22 cellular contexts compared by ENCODE assay signal in the genomic region with DNA sequence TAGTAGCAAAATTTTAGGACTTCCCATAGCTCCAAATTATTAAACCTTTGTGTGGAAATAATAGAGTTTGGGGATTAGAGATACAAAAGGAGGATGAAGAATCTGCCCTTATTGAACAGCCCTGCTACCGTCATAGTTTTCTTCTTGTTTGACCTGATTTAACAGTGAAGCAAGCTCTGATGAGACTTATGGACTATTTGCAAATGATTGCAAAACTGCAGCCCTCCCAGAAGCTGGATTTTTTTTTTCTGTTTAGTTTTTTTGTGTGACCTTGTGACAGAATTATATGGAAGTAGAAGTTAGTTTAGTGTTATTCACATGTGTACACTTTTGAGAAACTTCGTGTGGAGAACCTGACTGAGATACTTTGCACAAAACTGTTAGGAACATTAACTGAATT.
"Had no signal": no experiment of that assay in that cellular context is flagged by ENCODE, and none has a peak within 500 bp of the region (broad histone marks: within the 10 kb centered on the region; RNA-seq: fewer than 3 reads in every experiment).

No MANE protein-coding gene starts in this region.

- H3K27ac ChIP-seq: dorsolateral prefrontal cortex, heart right ventricle, left lung, lower lobe of right lung, neutrophil, right atrium auricular region, stomach, thoracic aorta, transverse colon had no signal

- H3K4me3 ChIP-seq: dorsolateral prefrontal cortex, heart right ventricle, left lung, lower lobe of right lung, right atrium auricular region, stomach, thoracic aorta, transverse colon had no signal

- H3K9me3 ChIP-seq: lower lobe of right lung, neutrophil, thoracic aorta, transverse colon had no signal

- H3K27ac Mint-ChIP-seq: memory B cell, naive B cell had no signal

- H3K27me3 ChIP-seq: dorsolateral prefrontal cortex, heart right ventricle, left lung, neutrophil, right atrium auricular region, stomach, transverse colon had no signal

- H3K36me3 ChIP-seq: heart right ventricle, left lung, lower lobe of right lung, neutrophil, right atrium auricular region, stomach, thoracic aorta, transverse colon had no signal

- ATAC-seq: esophagus mucosa, heart right ventricle, left lung, lower lobe of right lung had no signal

- H3K4me3 Mint-ChIP-seq: memory B cell, naive B cell had no signal

- H3K4me1 ChIP-seq: right atrium auricular region, transverse colon had no signal

- H3K27me3 Mint-ChIP-seq: naive B cell had no signal

- DNase-seq: cortex of kidney; dorsolateral prefrontal cortex; effector CD8-positive, alpha-beta T cell; heart right ventricle; hypothalamus; kidney glomerular epithelial cell; left lung; lower lobe of right lung; midbrain; naive B cell; posterior cingulate gyrus; small intestine; stimulated activated CD4-positive, alpha-beta T cell treated with anti-CD3 and anti-CD28 coated beads, Interleukin-12 subunit alpha, Interleukin-12 subunit beta, amount 100 ng/mL, for 4 hours; stimulated activated naive CD4-positive, alpha-beta T cell; stomach; substantia nigra; transverse colon had no signal
